In genomic region chr2:19439081-19439480, GRCh38 we compare ENCODE assay signal across 28 cellular contexts.
"Had no signal": no experiment of that assay in that cellular context is flagged by ENCODE, and none has a peak within 500 bp of the region (broad histone marks: within the 10 kb centered on the region; RNA-seq: fewer than 3 reads in every experiment).

No MANE protein-coding gene starts in this region.

- H3K4me3 ChIP-seq: neural progenitor cell, ovary, psoas muscle, stomach, thoracic aorta, thyroid gland, tibial nerve, upper lobe of right lung, uterus had no signal

- H2AFZ ChIP-seq: neural progenitor cell, parathyroid adenoma had no signal

- H3K9ac ChIP-seq: neural progenitor cell, parathyroid adenoma had no signal

- H3K4me3 Mint-ChIP-seq: naive thymus-derived CD4-positive, alpha-beta T cell; natural killer cell; nephron; neural progenitor cell; stimulated activated effector memory CD8-positive, alpha-beta T cell treated with anti-CD3 and anti-CD28 coated beads, Interleukin-12 subunit alpha, Interleukin-12 subunit beta, amount 100 ng/mL, for 72 hours; stimulated activated naive B cell treated with anti-CD40 and anti-IgM and Interleukin-4, amounts not matched to agents 10 μg/mL and 1 μg/mL and 100 μg/mL, for 72 hours; stimulated activated naive CD8-positive, alpha-beta T cell treated with anti-CD3 and anti-CD28 coated beads, Interleukin-15, Interleukin-2, amounts not matched to agents 100 ng/mL and 50 ng/mL, for 24 hours had no signal

- H3K79me2 ChIP-seq: parathyroid adenoma had no signal

- H3K27ac Mint-ChIP-seq: naive thymus-derived CD4-positive, alpha-beta T cell; natural killer cell; nephron; neural progenitor cell; progenitor cell of endocrine pancreas; stimulated activated effector memory CD8-positive, alpha-beta T cell treated with anti-CD3 and anti-CD28 coated beads, Interleukin-12 subunit alpha, Interleukin-12 subunit beta, amount 100 ng/mL, for 72 hours; stimulated activated naive B cell treated with anti-CD40 and anti-IgM and Interleukin-4, amounts not matched to agents 10 μg/mL and 1 μg/mL and 100 μg/mL, for 72 hours; stimulated activated naive CD8-positive, alpha-beta T cell treated with anti-CD3 and anti-CD28 coated beads, Interleukin-15, Interleukin-2, amounts not matched to agents 100 ng/mL and 50 ng/mL, for 24 hours had no signal

- H3K36me3 Mint-ChIP-seq: natural killer cell; neural progenitor cell; stimulated activated effector memory CD8-positive, alpha-beta T cell treated with anti-CD3 and anti-CD28 coated beads, Interleukin-12 subunit alpha, Interleukin-12 subunit beta, amount 100 ng/mL, for 72 hours; stimulated activated naive B cell treated with anti-CD40 and anti-IgM and Interleukin-4, amounts not matched to agents 10 μg/mL and 1 μg/mL and 100 μg/mL, for 72 hours had no signal

- H3K27me3 Mint-ChIP-seq: progenitor cell of endocrine pancreas had no signal

- H3K27me3 ChIP-seq: neural progenitor cell, ovary, stomach, thyroid gland, tibial nerve, upper lobe of right lung, uterus had no signal

- FAIRE-seq: small intestine had no signal

- H3K9me3 ChIP-seq: ovary, psoas muscle, stomach, thoracic aorta, thyroid gland, tibial nerve, upper lobe of right lung, uterus had no signal

- H3K4me2 ChIP-seq: neural progenitor cell had no signal

- ATAC-seq: naive thymus-derived CD4-positive, alpha-beta T cell; natural killer cell; psoas muscle; right cardiac atrium; sciatic nerve; stimulated activated effector memory CD8-positive, alpha-beta T cell treated with anti-CD3 and anti-CD28 coated beads, Interleukin-12 subunit alpha, Interleukin-12 subunit beta, amount 100 ng/mL, for 72 hours; upper lobe of right lung had no signal

- DNase-seq: naive thymus-derived CD4-positive, alpha-beta T cell; natural killer cell; occipital lobe; ovary; posterior cingulate gyrus; psoas muscle; right cardiac atrium; small intestine; stimulated activated CD4-positive, alpha-beta T cell treated with anti-CD3 and anti-CD28 coated beads, Interleukin-15, amount 100 ng/mL, for 24 hours; stimulated activated CD4-positive, alpha-beta T cell treated with anti-CD3 and anti-CD28 coated beads, Interleukin-2, amount 100 ng/mL, for 24 hours; stimulated activated CD4-positive, alpha-beta T cell treated with anti-CD3 and anti-CD28 coated beads, Interleukin-2, amount 100 ng/mL, for 48 hours; stimulated activated CD4-positive, alpha-beta T cell treated with anti-CD3 and anti-CD28 coated beads, Interleukin-4, amount 100 ng/mL, for 24 hours; stimulated activated naive B cell treated with anti-CD40 and anti-IgM and Interleukin-4, amounts not matched to agents 10 μg/mL and 1 μg/mL and 100 μg/mL, for 72 hours; stimulated activated naive CD4-positive, alpha-beta T cell treated with Interleukin-2 at 50 U/mL for 16 hours; stomach; thyroid gland; trophoblast cell; upper lobe of right lung; uterus had no signal

- H3K4me1 Mint-ChIP-seq: naive thymus-derived CD4-positive, alpha-beta T cell; natural killer cell; neural progenitor cell; stimulated activated effector memory CD8-positive, alpha-beta T cell treated with anti-CD3 and anti-CD28 coated beads, Interleukin-12 subunit alpha, Interleukin-12 subunit beta, amount 100 ng/mL, for 72 hours; stimulated activated naive B cell treated with anti-CD40 and anti-IgM and Interleukin-4, amounts not matched to agents 10 μg/mL and 1 μg/mL and 100 μg/mL, for 72 hours had no signal

- H3K27ac ChIP-seq: neural progenitor cell, ovary, parathyroid adenoma, psoas muscle, stomach, thoracic aorta, thyroid gland, tibial nerve, upper lobe of right lung, uterus had no signal

- H3K4me1 ChIP-seq: neural progenitor cell, parathyroid adenoma, psoas muscle, stomach, thyroid gland, tibial nerve, upper lobe of right lung, uterus had no signal

- H3K9me3 Mint-ChIP-seq: neural progenitor cell; stimulated activated effector memory CD8-positive, alpha-beta T cell treated with anti-CD3 and anti-CD28 coated beads, Interleukin-12 subunit alpha, Interleukin-12 subunit beta, amount 100 ng/mL, for 72 hours; stimulated activated naive CD8-positive, alpha-beta T cell treated with anti-CD3 and anti-CD28 coated beads, Interleukin-15, Interleukin-2, amounts not matched to agents 100 ng/mL and 50 ng/mL, for 24 hours had no signal

- H3K36me3 ChIP-seq: neural progenitor cell, ovary, stomach, thoracic aorta, thyroid gland, tibial nerve, upper lobe of right lung, uterus had no signal
